In genomic region chr12:5902736-5903135, GRCh38 we compare ENCODE assay signal across 22 cellular contexts. TPM values are rescaled to one million over a fixed set of nuclear protein-coding genes. Genes with fewer than 3 reads are reported as not detected.
"Had no signal": no experiment of that assay in that cellular context is flagged by ENCODE, and none has a peak within 500 bp of the region (broad histone marks: within the 10 kb centered on the region; RNA-seq: fewer than 3 reads in every experiment).

No MANE protein-coding gene starts in this region.

- H3K4me1 Mint-ChIP-seq: naive thymus-derived CD4-positive, alpha-beta T cell had no signal

- H3K4me3 Mint-ChIP-seq: dendritic cell treated with granulocyte-macrophage colony-stimulating factor and Interleukin-4, amounts not matched to agents 40 ng/mL and 50 ng/mL, for 4 days; naive thymus-derived CD4-positive, alpha-beta T cell had no signal

- H3K36me3 Mint-ChIP-seq: naive thymus-derived CD4-positive, alpha-beta T cell had no signal

- ATAC-seq: gastrocnemius medialis; heart right ventricle; left colon; left lobe of liver; left ventricle myocardium superior; lower lobe of right lung; naive thymus-derived CD4-positive, alpha-beta T cell had no signal

- H3K36me3 ChIP-seq: colonic mucosa, esophagus squamous epithelium, gastrocnemius medialis had no signal

- DNase-seq: colonic mucosa; cortex of kidney; effector CD8-positive, alpha-beta T cell; esophagus squamous epithelium; foreskin fibroblast; foreskin melanocyte; gastrocnemius medialis; glutamatergic neuron; heart right ventricle; hippocampal formation; kidney; kidney glomerular epithelial cell; left colon; left ventricle myocardium superior; lower lobe of right lung; mesendoderm; midbrain; naive thymus-derived CD4-positive, alpha-beta T cell had no signal

- H3K4me1 ChIP-seq: colonic mucosa, esophagus squamous epithelium, gastrocnemius medialis, heart right ventricle, lower lobe of right lung had no signal

- FAIRE-seq: endothelial cell of umbilical vein, islet of Langerhans, kidney had no signal

- H3K9me3 ChIP-seq: colonic mucosa, esophagus squamous epithelium, gastrocnemius medialis, lower lobe of right lung had no signal

- H3K9me3 Mint-ChIP-seq: dendritic cell treated with granulocyte-macrophage colony-stimulating factor and Interleukin-4, amounts not matched to agents 40 ng/mL and 50 ng/mL, for 4 days had no signal

- H3K4me3 ChIP-seq: colonic mucosa, esophagus squamous epithelium, gastrocnemius medialis, heart right ventricle, lower lobe of right lung had no signal

- H3K27ac Mint-ChIP-seq: dendritic cell treated with granulocyte-macrophage colony-stimulating factor and Interleukin-4, amounts not matched to agents 40 ng/mL and 50 ng/mL, for 4 days had no signal

- H3K27ac ChIP-seq: colonic mucosa, esophagus squamous epithelium, gastrocnemius medialis, heart right ventricle, lower lobe of right lung had no signal

- H3K27me3 ChIP-seq: colonic mucosa, gastrocnemius medialis had no signal

RNA-seq across cellular contexts. Expression of gene ANO2, which starts 42.3 kb away (rescaled TPM):
- total RNA-seq: naive thymus-derived CD4-positive, alpha-beta T cell had no signal
- polyA plus RNA-seq: naive thymus-derived CD4-positive, alpha-beta T cell had no signal
